ENCODE assay signal across 22 cellular contexts in the genomic region with DNA sequence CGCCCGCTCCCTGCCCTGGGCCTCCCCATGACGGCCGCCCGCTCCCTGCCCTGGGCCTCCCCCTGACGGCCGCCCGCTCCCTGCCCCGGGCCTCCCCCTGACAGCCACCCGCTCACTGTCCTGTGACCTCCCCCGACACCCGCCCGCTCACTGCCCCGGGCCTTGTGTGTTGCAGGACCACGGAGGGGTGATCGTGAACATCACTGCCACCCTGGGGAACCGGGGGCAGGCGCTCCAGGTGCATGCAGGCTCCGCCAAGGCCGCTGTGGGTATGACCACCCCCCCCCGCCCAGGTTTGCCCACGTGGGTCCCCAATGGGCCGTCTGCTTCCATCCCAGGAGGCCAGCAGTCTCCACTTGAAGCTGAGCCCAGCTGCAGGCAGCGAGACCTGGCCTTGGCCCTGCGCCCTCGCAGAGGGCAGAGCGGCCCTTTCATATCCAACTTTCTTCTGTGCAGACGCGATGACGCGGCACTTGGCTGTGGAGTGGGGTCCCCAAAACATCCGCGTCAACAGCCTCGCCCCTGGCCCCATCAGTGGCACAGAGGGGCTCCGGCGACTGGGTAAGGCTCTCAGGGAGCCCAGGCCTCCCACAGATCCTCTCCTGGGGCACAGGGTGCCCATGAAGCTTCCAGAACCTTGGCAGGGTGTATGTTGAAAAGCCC. TPM values are rescaled to one million over a fixed set of nuclear protein-coding genes. Genes with fewer than 3 reads are reported as not detected.
DNase-seq lines count a peak whose midpoint lies in the region; ATAC-seq, FAIRE-seq and TF ChIP-seq lines count a peak whose summit lies in the region.
"Had no signal": no experiment of that assay in that cellular context is flagged by ENCODE, and none has a peak within 500 bp of the region (broad histone marks: within the 10 kb centered on the region; RNA-seq: fewer than 3 reads in every experiment).

No MANE protein-coding gene starts in this region.

- peak; percentile 20 for DNase-seq in NCI-H1092 (lab: John Stamatoyannopoulos, UW)
- DNase-seq in NCI-H1092 treated with DMSO at 0.1 percent for 48 hours (lab: John Stamatoyannopoulos, UW), result no peak
- no peak for DNase-seq in stimulated activated naive CD8-positive, alpha-beta T cell treated with anti-CD3 and anti-CD28 coated beads, Interleukin-15, amount 100 ng/mL, for 72 hours
- no peak for DNase-seq in stimulated activated naive CD8-positive, alpha-beta T cell treated with anti-CD3 and anti-CD28 coated beads, Interleukin-15, Interleukin-2, amounts not matched to agents 100 U/mL and 50 U/mL, for 24 hours
- peak in 4 of 6 donors; percentile 39 to 72 (median 60) for DNase-seq in pancreas
- no peak for DNase-seq in WERI-Rb-1
- DNase-seq in foreskin melanocyte, result no peak
- DNase-seq: ACHN; Calu3; Kasumi-1; NCI-H146; NCI-H2029; NCI-H2227 treated with DMSO at 0.1 percent for 48 hours; NCI-H510A; NK-92 treated with Interleukin-12 subunit alpha and Interleukin-12 subunit beta, amount 100 ng/mL, for 24 hours; SJCRH30 had no signal

- FAIRE-seq in pancreas (lab: Jason Lieb, UNC), result no peak
- FAIRE-seq: G401.6, H1 had no signal

- no peak overlapping the region for H3K4me3 Mint-ChIP-seq in stimulated activated naive CD8-positive, alpha-beta T cell treated with anti-CD3 and anti-CD28 coated beads, Interleukin-15, amount 100 ng/mL, for 72 hours
- H3K4me3 Mint-ChIP-seq: CD8-positive, alpha-beta memory T cell had no signal

- H3K27ac ChIP-seq in pancreas (peak overlapping the region in 1 of 4 donors; percentile 30), WERI-Rb-1 (no peak overlapping the region)
- H3K27ac ChIP-seq: 22Rv1, C4-2B, SJCRH30 had no signal

- peaks cover 0 to 15% (median 0%) of the 10 kb centered on the region in 3 donors for H3K36me3 ChIP-seq in pancreas
- peaks cover 6% of the 10 kb centered on the region; the same call in 1 of the 2 replicates for H3K36me3 ChIP-seq in WERI-Rb-1
- H3K36me3 ChIP-seq: SJCRH30 had no signal

- H3K4me3 ChIP-seq in pancreas, result no peak overlapping the region
- H3K4me3 ChIP-seq in WERI-Rb-1 (ENCODE audit: low read depth, low read length), result no peak overlapping the region
- H3K4me3 ChIP-seq: SJCRH30 had no signal

- H3K27me3 Mint-ChIP-seq in stimulated activated naive CD8-positive, alpha-beta T cell treated with anti-CD3 and anti-CD28 coated beads, Interleukin-15, amount 100 ng/mL, for 72 hours, result no peaks in the 10 kb centered on the region

- H3K9me3 Mint-ChIP-seq in stimulated activated naive CD8-positive, alpha-beta T cell treated with anti-CD3 and anti-CD28 coated beads, Interleukin-15, amount 100 ng/mL, for 72 hours, result no peaks in the 10 kb centered on the region
- H3K9me3 Mint-ChIP-seq: CD8-positive, alpha-beta memory T cell had no signal

- no peaks in the 10 kb centered on the region for H3K9me3 ChIP-seq in pancreas
- no peaks in the 10 kb centered on the region for H3K9me3 ChIP-seq in WERI-Rb-1 (ENCODE audit: severe bottlenecking)
- H3K9me3 ChIP-seq: SJCRH30 had no signal

- H3K4me1 ChIP-seq in pancreas, result no peaks in the 10 kb centered on the region
- H3K4me1 ChIP-seq: SJCRH30 had no signal

- peak overlapping the region in 1 of 2 donors; percentile 72 for H3K27ac Mint-ChIP-seq in stimulated activated naive CD8-positive, alpha-beta T cell treated with anti-CD3 and anti-CD28 coated beads, Interleukin-15, amount 100 ng/mL, for 72 hours
- H3K27ac Mint-ChIP-seq: CD8-positive, alpha-beta memory T cell had no signal

- intact Hi-C loops in pancreas (cut with DNase I), result no loop called here

- H3K4me1 Mint-ChIP-seq in stimulated activated naive CD8-positive, alpha-beta T cell treated with anti-CD3 and anti-CD28 coated beads, Interleukin-15, amount 100 ng/mL, for 72 hours, result no peaks in the 10 kb centered on the region
- H3K4me1 Mint-ChIP-seq: CD8-positive, alpha-beta memory T cell had no signal

- WGBS in pancreas, 2 donors, result 74 to 85% methylated on average over 31 to 36 of the region's 36 CpGs

- peak; percentile 69 for ATAC-seq in stimulated activated naive CD8-positive, alpha-beta T cell treated with anti-CD3 and anti-CD28 coated beads, Interleukin-15, amount 100 ng/mL, for 72 hours
- ATAC-seq in stimulated activated naive CD8-positive, alpha-beta T cell treated with anti-CD3 and anti-CD28 coated beads, Interleukin-15, Interleukin-2, amounts not matched to agents 100 U/mL and 50 U/mL, for 24 hours, result no peak
- ATAC-seq in pancreas (peak; percentile 15 to 95 (median 50)), HG02642 (IDR thresholded peaks at IDR 0.05; ENCODE audit: poor library complexity, unreplicated experiment) (no peak)

- H3K27me3 ChIP-seq in pancreas, result no peaks in the 10 kb centered on the region
- H3K27me3 ChIP-seq in WERI-Rb-1 (ENCODE audit: insufficient read depth, low read depth, severe bottlenecking), result no peaks in the 10 kb centered on the region
- H3K27me3 ChIP-seq: SJCRH30 had no signal

- no peak for TF ChIP-seq CTCF in pancreas (IDR thresholded peaks at IDR 0.05)
- no peak for TF ChIP-seq CTCF in WERI-Rb-1 (IDR thresholded peaks at IDR 0.05; ENCODE audit: low read depth, low read length)

RNA-seq across cellular contexts. Expression of a gene that starts 9.0 kb away (rescaled TPM):
- 10 to 100 TPM in 5 of 6 donors, 1 to 10 TPM in 1; 9.2 to 21.4 (median 15.6) TPM for total RNA-seq in pancreas
- 10 to 100 TPM; 48.8 to 68.0 TPM for polyA plus RNA-seq in pancreas

RNA-seq across cellular contexts. Expression of a gene that starts 13.6 kb away (rescaled TPM):
- total RNA-seq in pancreas, result 10 to 100 TPM; 11.0 to 32.5 (median 20.8) TPM
- polyA plus RNA-seq in pancreas, result 10 to 100 TPM; 48.4 to 68.6 TPM

RNA-seq across cellular contexts. Expression of a gene that starts 14.8 kb away (rescaled TPM):
- 10 to 100 TPM; 22.0 to 41.3 (median 29.7) TPM for total RNA-seq in pancreas
- 10 to 100 TPM; 42.4 to 67.4 TPM for polyA plus RNA-seq in pancreas

RNA-seq across cellular contexts. Expression of a gene that starts 28.9 kb away (rescaled TPM):
- total RNA-seq in pancreas, result 10 to 100 TPM; 53.1 to 75.5 (median 58.9) TPM
- 10 to 100 TPM; 62.1 to 88.5 TPM for polyA plus RNA-seq in pancreas

RNA-seq across cellular contexts. Expression of a gene that starts 40.3 kb away (rescaled TPM):
- total RNA-seq in pancreas, result 10 to 100 TPM in 5 of 6 donors, 1 to 10 TPM in 1; 9.2 to 22.0 (median 18.6) TPM
- polyA plus RNA-seq in pancreas, result 10 to 100 TPM; 58.1 to 65.4 TPM

Comparison
In these comparisons a context has a peak if more than half of its experiments do, and no peak if none do; other contexts are left out.
1. DNase-seq: peak in NCI-H1092 (single experiment) and pancreas (4 of 6); none in NCI-H1092 treated with DMSO at 0.1 percent for 48 hours (single experiment), stimulated activated naive CD8-positive, alpha-beta T cell treated with anti-CD3 and anti-CD28 coated beads, Interleukin-15, amount 100 ng/mL, for 72 hours (0 of 2), stimulated activated naive CD8-positive, alpha-beta T cell treated with anti-CD3 and anti-CD28 coated beads, Interleukin-15, Interleukin-2, amounts not matched to agents 100 U/mL and 50 U/mL, for 24 hours (single experiment), WERI-Rb-1 (single experiment) and foreskin melanocyte (single experiment).
2. ATAC-seq: peak in stimulated activated naive CD8-positive, alpha-beta T cell treated with anti-CD3 and anti-CD28 coated beads, Interleukin-15, amount 100 ng/mL, for 72 hours (single experiment) and pancreas (4 of 4); none in stimulated activated naive CD8-positive, alpha-beta T cell treated with anti-CD3 and anti-CD28 coated beads, Interleukin-15, Interleukin-2, amounts not matched to agents 100 U/mL and 50 U/mL, for 24 hours (single experiment) and HG02642 (single experiment).